Comparison of ENCODE assay signal across 26 cellular contexts in genomic region chr5:4058899-4059298, GRCh38.
DNase-seq lines count a peak whose midpoint lies in the region; ATAC-seq and TF ChIP-seq lines count a peak whose summit lies in the region.
"Had no signal": no experiment of that assay in that cellular context is flagged by ENCODE, and none has a peak within 500 bp of the region (broad histone marks: within the 10 kb centered on the region; RNA-seq: fewer than 3 reads in every experiment).

No MANE protein-coding gene starts in this region.

- BruUV-seq in MCF 10A (replicated peaks; lab: Mats Ljungman, UMichigan) = no TSS peak

- 80 to 81% methylated on average over 4 to 6 of the region's 6 CpGs for WGBS in endodermal cell (ENCODE audit: insufficient coverage in 1 of 2, insufficient read length in 1 of 2), 2 experiments
- WGBS in hepatocyte (ENCODE audit: low lambda C conversion rate, missing lambda C conversion rate) = 42% methylated on average over 6 of the region's 6 CpGs
- 0 to 6% methylated on average over 6 of the region's 6 CpGs for WGBS in aorta, 2 donors

- no peak overlapping the region for H2AFZ ChIP-seq in hepatocyte

- ATAC-seq in aorta (ENCODE audit: low FRiP score) (peak; percentile 81), natural killer cell (no peak), HG02981 (IDR thresholded peaks at IDR 0.05; ENCODE audit: unreplicated experiment) (no peak)
- ATAC-seq: activated CD4-positive, alpha-beta T cell treated with anti-CD3 and anti-CD28 coated beads for 36 hours; activated naive CD4-positive, alpha-beta T cell treated with anti-CD3 and anti-CD28 coated beads, Interleukin-2, amount 50 U/mL, for 72 hours; activated T-cell treated with anti-CD3 and anti-CD28 coated beads, Interleukin-2, amount 50 U/mL, for 4 hours; stimulated activated memory B cell treated with anti-CD40 and anti-IgM and Interleukin-4, amounts not matched to agents 10 μg/mL and 1 μg/mL and 100 μg/mL, for 72 hours had no signal

- H3K36me3 Mint-ChIP-seq in MCF 10A (ENCODE audit: insufficient read depth, unreplicated experiment) (no peaks in the 10 kb centered on the region), endodermal cell (ENCODE audit: low read depth) (no peaks in the 10 kb centered on the region), natural killer cell (peaks cover 17% of the 10 kb centered on the region)
- H3K36me3 Mint-ChIP-seq: activated naive CD4-positive, alpha-beta T cell treated with anti-CD3 and anti-CD28 coated beads, Interleukin-2, amount 50 U/mL, for 72 hours; CD8-positive, alpha-beta memory T cell; stimulated activated memory B cell treated with anti-CD40 and anti-IgM and Interleukin-4, amounts not matched to agents 10 μg/mL and 1 μg/mL and 100 μg/mL, for 72 hours had no signal

- H3K9me3 Mint-ChIP-seq in MCF 10A (ENCODE audit: unreplicated experiment) (peaks cover 17% of the 10 kb centered on the region), endodermal cell (no peaks in the 10 kb centered on the region), natural killer cell (peaks cover 2 to 9% of the 10 kb centered on the region in 2 donors)

- no peak overlapping the region for H3K4me3 Mint-ChIP-seq in MCF 10A (ENCODE audit: unreplicated experiment)
- no peak overlapping the region for H3K4me3 Mint-ChIP-seq in endodermal cell
- H3K4me3 Mint-ChIP-seq in natural killer cell = no peak overlapping the region
- H3K4me3 Mint-ChIP-seq: activated CD4-positive, alpha-beta T cell treated with anti-CD3 and anti-CD28 coated beads for 36 hours; activated T-cell treated with anti-CD3 and anti-CD28 coated beads, Interleukin-2, amount 50 U/mL, for 4 hours; CD8-positive, alpha-beta memory T cell; stimulated activated memory B cell treated with anti-CD40 and anti-IgM and Interleukin-4, amounts not matched to agents 10 μg/mL and 1 μg/mL and 100 μg/mL, for 72 hours had no signal

- no peaks in the 10 kb centered on the region for H3K9me2 ChIP-seq in hepatocyte (replicated peaks; ENCODE audit: insufficient read depth)

- peak; percentile 31 for DNase-seq in MCF 10A (ENCODE audit: unreplicated experiment)
- DNase-seq in breast epithelium (ENCODE audit: low spot score in 2 of 2) = no peak
- peak; percentile 59 for DNase-seq in endodermal cell
- peak; percentile 61 for DNase-seq in hepatocyte (ENCODE audit: low spot score)
- DNase-seq in aorta = peak; percentile 74 to 77
- no peak for DNase-seq in mucosa of gallbladder (ENCODE audit: low spot score)
- no peak for DNase-seq in natural killer cell
- DNase-seq: activated CD4-positive, alpha-beta T cell treated with anti-CD3 and anti-CD28 coated beads for 36 hours; activated T-cell treated with anti-CD3 and anti-CD28 coated beads, Interleukin-2, amount 50 U/mL, for 4 hours; CD8-positive, alpha-beta memory T cell; DMS79; effector CD4-positive, alpha-beta T cell; head of caudate nucleus; Karpas-422; NCI-H1048; NCI-H1930; NCI-H226; NCI-H82; stimulated activated CD4-positive, alpha-beta T cell treated with anti-CD3 and anti-CD28 coated beads, Interleukin-2, amount 100 ng/mL, for 24 hours had no signal

- CTCF ChIA-PET in MCF 10A (lab: Yijun Ruan, JAX) = interaction anchor here (0.7 kb wide), 1 partner anchor 37 kb away, joined by 3 read pairs; no protein-coding TSS in a partner anchor

- intact Hi-C loops in MCF 10A (cut with micrococcal nuclease) (no loop called here), breast epithelium (cut with DNase I; ENCODE audit: low total_unique reads) (loop anchor here (10.0 kb wide), 2 partner anchors 154 to 1684 kb away; no protein-coding TSS in a partner anchor), aorta (cut with DNase I) (loop anchor here in 1 of 2 donors (5.0 kb wide), 1 partner anchor 67 kb away; no protein-coding TSS in a partner anchor), natural killer cell (cut with micrococcal nuclease) (no loop called here)

- H3K9me3 ChIP-seq in breast epithelium (no peaks in the 10 kb centered on the region), endodermal cell (ENCODE audit: control insufficient read depth, low read length) (no peaks in the 10 kb centered on the region), hepatocyte (ENCODE audit: low read depth) (no peaks in the 10 kb centered on the region), aorta (ENCODE audit: control insufficient read depth, low read length) (no peaks in the 10 kb centered on the region)
- H3K9me3 ChIP-seq: ascending aorta, prostate gland had no signal

- H3K4me2 ChIP-seq in hepatocyte = no peak overlapping the region

- H3K27me3 ChIP-seq in breast epithelium (no peaks in the 10 kb centered on the region), endodermal cell (ENCODE audit: control insufficient read depth, insufficient read depth, low read length, poor library complexity, severe bottlenecking) (no peaks in the 10 kb centered on the region), hepatocyte (no peaks in the 10 kb centered on the region), aorta (ENCODE audit: control insufficient read depth in 1 of 2, insufficient read depth in 2 of 2, low read length in 1 of 2) (no peaks in the 10 kb centered on the region)
- H3K27me3 ChIP-seq: ascending aorta, SJSA1 had no signal

- H4K20me1 ChIP-seq in hepatocyte (ENCODE audit: insufficient read depth, poor library complexity, severe bottlenecking) = no peaks in the 10 kb centered on the region

- H3K4me3 ChIP-seq in breast epithelium = no peak overlapping the region
- no peak overlapping the region for H3K4me3 ChIP-seq in endodermal cell (ENCODE audit: low read length)
- no peak overlapping the region for H3K4me3 ChIP-seq in hepatocyte
- H3K4me3 ChIP-seq in aorta (ENCODE audit: low read length in 2 of 2) = no peak overlapping the region
- H3K4me3 ChIP-seq: ascending aorta, prostate gland, SJSA1 had no signal

- H3K79me2 ChIP-seq in hepatocyte = no peaks in the 10 kb centered on the region

- H3K27ac Mint-ChIP-seq in MCF 10A (ENCODE audit: low read depth, unreplicated experiment) = no peak overlapping the region
- H3K27ac Mint-ChIP-seq in endodermal cell = no peak overlapping the region
- H3K27ac Mint-ChIP-seq in natural killer cell = no peak overlapping the region
- H3K27ac Mint-ChIP-seq: activated CD4-positive, alpha-beta T cell treated with anti-CD3 and anti-CD28 coated beads for 36 hours; activated naive CD4-positive, alpha-beta T cell treated with anti-CD3 and anti-CD28 coated beads, Interleukin-2, amount 50 U/mL, for 72 hours; CD8-positive, alpha-beta memory T cell; stimulated activated memory B cell treated with anti-CD40 and anti-IgM and Interleukin-4, amounts not matched to agents 10 μg/mL and 1 μg/mL and 100 μg/mL, for 72 hours had no signal

- H3K36me3 ChIP-seq in breast epithelium = no peaks in the 10 kb centered on the region
- H3K36me3 ChIP-seq in endodermal cell (ENCODE audit: control insufficient read depth, insufficient read depth, low read length) = no peaks in the 10 kb centered on the region
- no peaks in the 10 kb centered on the region for H3K36me3 ChIP-seq in hepatocyte (replicated peaks; ENCODE audit: insufficient read depth, low read depth)
- H3K36me3 ChIP-seq in aorta (ENCODE audit: control insufficient read depth in 1 of 2, insufficient read depth in 2 of 2, low read length in 1 of 2) = no peaks in the 10 kb centered on the region
- H3K36me3 ChIP-seq: ascending aorta, prostate gland, SJSA1 had no signal

- H3K4me1 Mint-ChIP-seq in MCF 10A (ENCODE audit: insufficient read depth, unreplicated experiment) = no peaks in the 10 kb centered on the region
- no peaks in the 10 kb centered on the region for H3K4me1 Mint-ChIP-seq in endodermal cell
- H3K4me1 Mint-ChIP-seq in natural killer cell = no peaks in the 10 kb centered on the region
- H3K4me1 Mint-ChIP-seq: activated CD4-positive, alpha-beta T cell treated with anti-CD3 and anti-CD28 coated beads for 36 hours; CD8-positive, alpha-beta memory T cell; stimulated activated memory B cell treated with anti-CD40 and anti-IgM and Interleukin-4, amounts not matched to agents 10 μg/mL and 1 μg/mL and 100 μg/mL, for 72 hours had no signal

- H3K4me1 ChIP-seq in breast epithelium (no peaks in the 10 kb centered on the region), endodermal cell (ENCODE audit: control insufficient read depth, insufficient read depth, low read length) (no peaks in the 10 kb centered on the region), hepatocyte (ENCODE audit: insufficient read depth) (no peaks in the 10 kb centered on the region), aorta (ENCODE audit: control insufficient read depth in 1 of 2, insufficient read depth in 2 of 2, low read length in 2 of 2) (peaks cover 0 to 4% of the 10 kb centered on the region in 2 donors)
- H3K4me1 ChIP-seq: prostate gland, SJSA1 had no signal

- H3K27ac ChIP-seq in breast epithelium (no peak overlapping the region), endodermal cell (ENCODE audit: low read depth, low read length) (no peak overlapping the region), hepatocyte (no peak overlapping the region), aorta (ENCODE audit: low read depth in 1 of 2, low read length in 2 of 2) (peak overlapping the region; percentile 18 to 32)
- H3K27ac ChIP-seq: 22Rv1, prostate gland, SJSA1 had no signal

- TF ChIP-seq POLR2A in breast epithelium (IDR thresholded peaks at IDR 0.05) = no peak

- no peaks in the 10 kb centered on the region for H3K27me3 Mint-ChIP-seq in MCF 10A (ENCODE audit: insufficient read depth, unreplicated experiment)
- H3K27me3 Mint-ChIP-seq in endodermal cell (ENCODE audit: insufficient read depth) = no peaks in the 10 kb centered on the region
- peaks cover 19 to 34% of the 10 kb centered on the region in 2 donors for H3K27me3 Mint-ChIP-seq in natural killer cell (ENCODE audit: low read depth in 2 of 2)
- H3K27me3 Mint-ChIP-seq: activated CD4-positive, alpha-beta T cell treated with anti-CD3 and anti-CD28 coated beads for 36 hours; stimulated activated memory B cell treated with anti-CD40 and anti-IgM and Interleukin-4, amounts not matched to agents 10 μg/mL and 1 μg/mL and 100 μg/mL, for 72 hours had no signal

- H3K9ac ChIP-seq in endodermal cell (ENCODE audit: extremely low read depth, low read length, poor library complexity, severe bottlenecking) = no peak overlapping the region

- no peak for TF ChIP-seq CTCF in MCF 10A (IDR thresholded peaks at IDR 0.05; ENCODE audit: unreplicated experiment)
- TF ChIP-seq CTCF in breast epithelium (IDR thresholded peaks at IDR 0.05) = no peak
- peak; percentile 53 for TF ChIP-seq CTCF in endodermal cell (conservative IDR thresholded peaks at IDR 0.05)
- TF ChIP-seq CTCF in hepatocyte (IDR thresholded peaks at IDR 0.05; ENCODE audit: poor library complexity) = no peak
- TF ChIP-seq CTCF in natural killer cell (IDR thresholded peaks at IDR 0.05) = no peak

- POLR2A ChIA-PET in MCF 10A (lab: Yijun Ruan, JAX) = interaction anchor here (0.8 kb wide), 1 partner anchor 461 kb away, joined by 3 read pairs; no protein-coding TSS in a partner anchor

Comparison
In these comparisons a context has a peak if more than half of its experiments do, and no peak if none do; other contexts are left out.
1. DNase-seq: peak in MCF 10A (single experiment), endodermal cell (single experiment), hepatocyte (single experiment) and aorta (2 of 2); none in breast epithelium (0 of 2), mucosa of gallbladder (single experiment) and natural killer cell (single experiment).
2. H3K27ac ChIP-seq: peak in aorta (2 of 2); none in breast epithelium (0 of 2), endodermal cell (single experiment) and hepatocyte (single experiment).